16 cellular contexts compared by ENCODE assay signal in the genomic region with DNA sequence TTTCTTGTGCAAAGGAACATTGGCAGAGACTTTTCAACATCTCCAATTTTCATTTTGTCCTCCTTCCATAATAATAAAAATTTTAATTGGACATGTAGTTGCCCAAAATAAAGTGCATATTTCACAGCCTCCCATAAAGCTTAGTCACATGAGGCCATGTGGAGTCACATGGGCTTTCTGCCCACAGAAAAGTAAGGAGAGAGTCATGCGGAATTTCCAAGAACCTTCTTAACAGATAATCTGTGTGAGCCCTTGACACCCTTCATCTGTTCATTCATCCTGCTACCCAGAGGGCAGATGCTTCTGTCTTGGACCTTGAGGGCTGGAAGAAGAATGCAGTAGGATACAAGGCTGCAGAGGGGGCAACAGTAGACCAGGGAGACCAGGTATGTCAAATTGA.
DNase-seq lines count a peak whose midpoint lies in the region; ATAC-seq and TF ChIP-seq lines count a peak whose summit lies in the region.
"Had no signal": no experiment of that assay in that cellular context is flagged by ENCODE, and none has a peak within 500 bp of the region (broad histone marks: within the 10 kb centered on the region; RNA-seq: fewer than 3 reads in every experiment).

No MANE protein-coding gene starts in this region.

- H3K36me3 ChIP-seq in GM23248 (ENCODE audit: low read depth) = no peaks in the 10 kb centered on the region
- H3K36me3 ChIP-seq in neural progenitor cell = no peaks in the 10 kb centered on the region

- H3K9me3 Mint-ChIP-seq in neural progenitor cell = no peaks in the 10 kb centered on the region

- no peak overlapping the region for H3K4me3 ChIP-seq in AG10803 (ENCODE audit: low read length)
- no peak overlapping the region for H3K4me3 ChIP-seq in GM23248
- H3K4me3 ChIP-seq in neural progenitor cell = no peak overlapping the region

- no peak overlapping the region for H3K27ac Mint-ChIP-seq in neural progenitor cell
- H3K27ac Mint-ChIP-seq: B cell; CD4-positive, alpha-beta T cell had no signal

- H3K4me3 Mint-ChIP-seq in neural progenitor cell = no peak overlapping the region
- H3K4me3 Mint-ChIP-seq: B cell; CD4-positive, alpha-beta T cell had no signal

- H2AFZ ChIP-seq in GM23248 (no peak overlapping the region), neural progenitor cell (replicated peaks) (no peak overlapping the region)

- no peaks in the 10 kb centered on the region for H3K36me3 Mint-ChIP-seq in neural progenitor cell

- H3K9me2 ChIP-seq in GM23248 (ENCODE audit: insufficient read depth) = no peaks in the 10 kb centered on the region

- H3K9ac ChIP-seq in GM23248 (no peak overlapping the region), neural progenitor cell (no peak overlapping the region)

- H4K20me1 ChIP-seq in GM23248 (ENCODE audit: insufficient read depth) = no peaks in the 10 kb centered on the region
- H4K20me1 ChIP-seq in neural progenitor cell (ENCODE audit: low read depth) = no peaks in the 10 kb centered on the region

- DNase-seq in AG10803 (ENCODE audit: low read depth) (peak; percentile 33), GM23248 (peak; percentile 33), SK-MEL-5 (ENCODE audit: low read depth, low spot score) (peak; percentile 51), foreskin keratinocyte (no peak), neural progenitor cell (ENCODE audit: low spot score) (no peak), COLO829 (ENCODE audit: low spot score) (no peak)
- DNase-seq in activated CD4-positive, alpha-beta T cell treated with anti-CD3 and anti-CD28 coated beads, Interleukin-2, amount 50 U/mL, for 1 hour = no peak
- DNase-seq: ACHN; C1 segment of cervical spinal cord; CD4-positive, alpha-beta T cell; COR-L47; DND-41; KBM-7 had no signal

- peak; percentile 45 for ATAC-seq in foreskin keratinocyte
- ATAC-seq in HG02981 (IDR thresholded peaks at IDR 0.05; ENCODE audit: unreplicated experiment) = no peak
- ATAC-seq: HepG2 had no signal

- H3K4me1 ChIP-seq in GM23248 (ENCODE audit: insufficient read depth) (no peaks in the 10 kb centered on the region), foreskin keratinocyte (no peaks in the 10 kb centered on the region), neural progenitor cell (no peaks in the 10 kb centered on the region)

- H3K4me2 ChIP-seq in GM23248 (ENCODE audit: unreplicated experiment) (no peak overlapping the region), neural progenitor cell (no peak overlapping the region)

- H3K4me1 Mint-ChIP-seq in neural progenitor cell = no peaks in the 10 kb centered on the region
- H3K4me1 Mint-ChIP-seq: B cell had no signal

- WGBS in GM23248 (ENCODE audit: low coverage in 1 of 2, low lambda C conversion rate in 2 of 2, missing lambda C conversion rate in 2 of 2), 2 experiments = 65 to 73% methylated on average over 1 of the region's 1 CpG

- H3K27me3 Mint-ChIP-seq in neural progenitor cell (ENCODE audit: insufficient read depth, low read depth) = no peaks in the 10 kb centered on the region
- H3K27me3 Mint-ChIP-seq: B cell; CD4-positive, alpha-beta T cell had no signal

- TF ChIP-seq CTCF in AG10803 (conservative IDR thresholded peaks at IDR 0.05; ENCODE audit: low read length) (no peak), foreskin keratinocyte (conservative IDR thresholded peaks at IDR 0.05) (no peak), neural progenitor cell (IDR thresholded peaks at IDR 0.05) (no peak)

- H3K9me3 ChIP-seq in GM23248 (ENCODE audit: low read depth) = no peaks in the 10 kb centered on the region
- H3K9me3 ChIP-seq in neural progenitor cell (ENCODE audit: low read depth) = no peaks in the 10 kb centered on the region

- H3K79me2 ChIP-seq in GM23248 (ENCODE audit: insufficient read depth) (no peaks in the 10 kb centered on the region), neural progenitor cell (ENCODE audit: low read depth) (no peaks in the 10 kb centered on the region)

- no peak overlapping the region for H3K27ac ChIP-seq in GM23248
- no peak overlapping the region for H3K27ac ChIP-seq in foreskin keratinocyte
- no peak overlapping the region for H3K27ac ChIP-seq in neural progenitor cell

- H3K27me3 ChIP-seq in GM23248 (replicated peaks; ENCODE audit: insufficient read depth) (no peaks in the 10 kb centered on the region), foreskin keratinocyte (no peaks in the 10 kb centered on the region), neural progenitor cell (no peaks in the 10 kb centered on the region)

- H3F3A ChIP-seq in GM23248 (ENCODE audit: insufficient read depth) = no peaks in the 10 kb centered on the region
- no peaks in the 10 kb centered on the region for H3F3A ChIP-seq in neural progenitor cell (ENCODE audit: low read depth)

- in situ Hi-C loops in GM23248 (cut with MboI) (no loop called here), SK-MEL-5 (cut with HindIII; ENCODE audit: low pct_unique_long_range_greater_than_20kb, low sequenced_read_pairs) (no loop called here)

Comparison
In these comparisons a context has a peak if more than half of its experiments do, and no peak if none do; other contexts are left out.
1. DNase-seq: peak in AG10803 (single experiment), GM23248 (single experiment) and SK-MEL-5 (single experiment); none in foreskin keratinocyte (0 of 2), neural progenitor cell (single experiment), activated CD4-positive, alpha-beta T cell treated with anti-CD3 and anti-CD28 coated beads, Interleukin-2, amount 50 U/mL, for 1 hour (single experiment) and COLO829 (single experiment).